8 cellular contexts compared by ENCODE assay signal in genomic region chr2:3242747-3243369, GRCh38.
DNase-seq lines count a peak whose midpoint lies in the region; ATAC-seq and TF ChIP-seq lines count a peak whose summit lies in the region.

No MANE protein-coding gene starts in this region.

- H3K36me3 ChIP-seq in spleen: peaks cover 0 to 20% (median 0%) of the 10 kb centered on the region in 6 donors

- peak overlapping the region; percentile 79 for H3K27ac Mint-ChIP-seq in activated naive CD8-positive, alpha-beta T cell

- intact Hi-C loops in spleen (cut with DNase I; ENCODE audit: low total_unique reads): no loop called here

- no peak overlapping the region for H3K4me3 ChIP-seq in Jurkat, Clone E6-1 (ENCODE audit: low read length)
- H3K4me3 ChIP-seq in spleen: peak overlapping the region in 1 of 8 donors; percentile 4

- WGBS in spleen, 5 donors: 27 to 39% (median 32%) methylated on average over 9 of the region's 9 CpGs

- no peak for TF ChIP-seq CTCF in spleen (IDR thresholded peaks at IDR 0.05 in 8 of 11, conservative IDR thresholded peaks at IDR 0.05 in 3 of 11)

- peak; percentile 75 for ATAC-seq in GM19468 (IDR thresholded peaks at IDR 0.05; ENCODE audit: extremely low read depth, unreplicated experiment)

- peaks cover 10% of the 10 kb centered on the region for H3K36me3 Mint-ChIP-seq in activated naive CD8-positive, alpha-beta T cell

- no peaks in the 10 kb centered on the region for H3K9me3 Mint-ChIP-seq in activated naive CD8-positive, alpha-beta T cell (ENCODE audit: low read depth)

- no peak for TF ChIP-seq POLR2A in spleen (IDR thresholded peaks at IDR 0.05)

- H3K4me1 Mint-ChIP-seq in activated naive CD8-positive, alpha-beta T cell (ENCODE audit: low read depth): peaks cover 37% of the 10 kb centered on the region

- H3K27me3 ChIP-seq in spleen (replicated peaks in 1 of 7): no peaks in the 10 kb centered on the region

- H3K27me3 Mint-ChIP-seq in activated naive CD8-positive, alpha-beta T cell: no peaks in the 10 kb centered on the region

- DNase-seq in AML-193 (lab: John Stamatoyannopoulos, UW): peak; percentile 84 to 85
- peak; percentile 93 for DNase-seq in Jurkat, Clone E6-1 (ENCODE audit: low read depth, low spot score)
- no peak for DNase-seq in spleen
- no peak for DNase-seq in hippocampal formation (lab: John Stamatoyannopoulos, UW)
- DNase-seq in NCI-H2081 (lab: John Stamatoyannopoulos, UW): no peak
- no peak for DNase-seq in amniotic stem cell (lab: John Stamatoyannopoulos, UW)

- H3K9me3 ChIP-seq in spleen: no peaks in the 10 kb centered on the region

- peak overlapping the region; percentile 27 for H3K4me3 Mint-ChIP-seq in activated naive CD8-positive, alpha-beta T cell

- H3K4me1 ChIP-seq in spleen: peaks cover 0 to 43% (median 15%) of the 10 kb centered on the region in 6 donors

- H3K27ac ChIP-seq in spleen: peak overlapping the region in 1 of 8 donors; percentile 40

Comparison
In these comparisons a context has a peak if more than half of its experiments do, and no peak if none do; other contexts are left out.
1. DNase-seq: peak in AML-193 (2 of 2) and Jurkat, Clone E6-1 (single experiment); none in spleen (single experiment), hippocampal formation (0 of 2), NCI-H2081 (0 of 2) and amniotic stem cell (single experiment).